Comparison of ENCODE assay signal across 24 cellular contexts in genomic region chrX:126456136-126456535, GRCh38.
"Had no signal": no experiment of that assay in that cellular context is flagged by ENCODE, and none has a peak within 500 bp of the region (broad histone marks: within the 10 kb centered on the region; RNA-seq: fewer than 3 reads in every experiment).

No MANE protein-coding gene starts in this region.

- H3K4me1 ChIP-seq: SJSA1 had no signal

- H3K27ac Mint-ChIP-seq: IgD-negative memory B cell had no signal

- H3K36me3 ChIP-seq: SJSA1 had no signal

- H3K9ac ChIP-seq: KMS-11 had no signal

- H3K27me3 Mint-ChIP-seq: IgD-negative memory B cell had no signal

- H3K4me3 ChIP-seq: K562, SJSA1, SK-N-MC had no signal

- H3K4me3 Mint-ChIP-seq: IgD-negative memory B cell had no signal

- H3K4me2 ChIP-seq: KMS-11 had no signal

- ATAC-seq: K562 had no signal

- DNase-seq: Kasumi-1, MV-4-11, NCI-H1048, NCI-H1105, NCI-H1417, NCI-H1436 treated with DMSO at 0.1 percent for 48 hours, NCI-H1694, NCI-H187 treated with DMSO at 0.1 percent for 48 hours, NCI-H2029 treated with DMSO at 0.1 percent for 48 hours, NCI-H2107, NCI-H2227 treated with DMSO at 0.1 percent for 48 hours, NCI-H510A, NCI-H524 treated with DMSO at 0.1 percent for 48 hours, NCI-H69, NCI-H774, Right ventricle myocardium superior, RPMI8226, SIG-M5 had no signal

- H3K27me3 ChIP-seq: SJSA1 had no signal

- H3K4me1 Mint-ChIP-seq: IgD-negative memory B cell had no signal

- H3K27ac ChIP-seq: HL-60, KMS-11, SJSA1, SK-N-MC had no signal

- H3K9me3 ChIP-seq: SJSA1 had no signal
